2 cellular contexts compared by ENCODE assay signal in genomic region chr6:122642604-122643003, GRCh38. TPM values are rescaled to one million over a fixed set of nuclear protein-coding genes. Genes with fewer than 3 reads are reported as not detected.
"Had no signal": no experiment of that assay in that cellular context is flagged by ENCODE, and none has a peak within 500 bp of the region (broad histone marks: within the 10 kb centered on the region; RNA-seq: fewer than 3 reads in every experiment).

No MANE protein-coding gene starts in this region.

RNA-seq across cellular contexts. Expression of gene PKIB, which starts 32.4 kb away (rescaled TPM):
- total RNA-seq: ascending aorta, SJSA1 had no signal
